ENCODE assay signal across 25 cellular contexts in the genomic region with DNA sequence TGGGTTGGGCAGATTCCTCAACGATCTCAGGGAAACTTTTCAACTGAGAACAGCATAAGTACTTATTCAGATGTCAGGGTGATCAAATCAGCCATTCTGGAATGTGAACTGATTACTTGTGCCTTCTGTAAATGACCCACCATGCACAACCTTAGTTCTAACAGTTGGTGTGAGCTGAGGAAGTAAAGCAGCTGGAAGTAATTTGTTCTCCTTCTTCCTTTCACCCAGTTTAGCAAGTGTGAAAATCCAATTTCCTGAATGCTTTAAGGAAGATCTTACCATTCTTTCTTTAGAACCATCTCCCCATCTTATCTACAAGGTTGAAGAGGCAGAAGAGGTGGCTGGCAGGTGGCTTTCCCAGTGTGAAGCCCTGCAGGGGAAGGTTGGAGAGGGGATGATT.
"Had no signal": no experiment of that assay in that cellular context is flagged by ENCODE, and none has a peak within 500 bp of the region (broad histone marks: within the 10 kb centered on the region; RNA-seq: fewer than 3 reads in every experiment).

No MANE protein-coding gene starts in this region.

- H3K9me3 ChIP-seq: ascending aorta, breast epithelium had no signal

- H3K4me3 Mint-ChIP-seq: activated CD4-positive, alpha-beta memory T cell treated with anti-CD3 and anti-CD28 coated beads, Interleukin-2, amount 10 ng/mL, durations not matched to agents 7 days and 5 days; activated CD4-positive, alpha-beta T cell treated with anti-CD3 and anti-CD28 coated beads, Interleukin-2, amount 10 ng/mL, durations not matched to agents 7 days and 5 days; activated naive CD4-positive, alpha-beta T cell treated with anti-CD3 and anti-CD28 coated beads, Interleukin-2, amount 10 ng/mL, durations not matched to agents 7 days and 5 days; activated naive CD8-positive, alpha-beta T cell treated with anti-CD3 and anti-CD28 coated beads, Interleukin-2, amount 10 ng/mL, durations not matched to agents 7 days and 5 days; activated T-cell treated with anti-CD3 and anti-CD28 coated beads, Interleukin-2, amount 50 U/mL, for 24 hours; activated T-cell treated with anti-CD3 and anti-CD28 coated beads, Interleukin-2, amount 50 U/mL, for 72 hours; brain; central memory CD8-positive, alpha-beta T cell; WTC11 had no signal

- H3K4me1 Mint-ChIP-seq: activated CD4-positive, alpha-beta memory T cell treated with anti-CD3 and anti-CD28 coated beads, Interleukin-2, amount 10 ng/mL, durations not matched to agents 7 days and 5 days; activated CD4-positive, alpha-beta T cell treated with anti-CD3 and anti-CD28 coated beads, Interleukin-2, amount 10 ng/mL, durations not matched to agents 7 days and 5 days; activated naive CD4-positive, alpha-beta T cell treated with anti-CD3 and anti-CD28 coated beads, Interleukin-2, amount 10 ng/mL, durations not matched to agents 7 days and 5 days; activated naive CD8-positive, alpha-beta T cell treated with anti-CD3 and anti-CD28 coated beads, Interleukin-2, amount 10 ng/mL, durations not matched to agents 7 days and 5 days; central memory CD8-positive, alpha-beta T cell had no signal

- H3K27ac ChIP-seq: ascending aorta, breast epithelium, cardiac muscle cell had no signal

- H3K4me1 ChIP-seq: ascending aorta, breast epithelium had no signal

- H3K27ac Mint-ChIP-seq: activated CD4-positive, alpha-beta memory T cell treated with anti-CD3 and anti-CD28 coated beads, Interleukin-2, amount 10 ng/mL, durations not matched to agents 7 days and 5 days; activated CD4-positive, alpha-beta T cell treated with anti-CD3 and anti-CD28 coated beads, Interleukin-2, amount 10 ng/mL, durations not matched to agents 7 days and 5 days; activated naive CD4-positive, alpha-beta T cell treated with anti-CD3 and anti-CD28 coated beads, Interleukin-2, amount 10 ng/mL, durations not matched to agents 7 days and 5 days; activated naive CD4-positive, alpha-beta T cell treated with anti-CD3 and anti-CD28 coated beads, Interleukin-2, amount 50 U/mL, for 72 hours; activated naive CD8-positive, alpha-beta T cell treated with anti-CD3 and anti-CD28 coated beads, Interleukin-2, amount 10 ng/mL, durations not matched to agents 7 days and 5 days; activated T-cell treated with anti-CD3 and anti-CD28 coated beads, Interleukin-2, amount 50 U/mL, for 24 hours; activated T-cell treated with anti-CD3 and anti-CD28 coated beads, Interleukin-2, amount 50 U/mL, for 72 hours; WTC11 had no signal

- H3K27me3 ChIP-seq: ascending aorta, breast epithelium, cardiac muscle cell had no signal

- H3K27me3 Mint-ChIP-seq: activated CD4-positive, alpha-beta memory T cell treated with anti-CD3 and anti-CD28 coated beads, Interleukin-2, amount 10 ng/mL, durations not matched to agents 7 days and 5 days; activated naive CD4-positive, alpha-beta T cell treated with anti-CD3 and anti-CD28 coated beads, Interleukin-2, amount 10 ng/mL, durations not matched to agents 7 days and 5 days; brain had no signal

- H3K9me3 Mint-ChIP-seq: activated CD4-positive, alpha-beta memory T cell treated with anti-CD3 and anti-CD28 coated beads, Interleukin-2, amount 10 ng/mL, durations not matched to agents 7 days and 5 days; activated CD4-positive, alpha-beta T cell treated with anti-CD3 and anti-CD28 coated beads, Interleukin-2, amount 10 ng/mL, durations not matched to agents 7 days and 5 days; activated naive CD4-positive, alpha-beta T cell treated with anti-CD3 and anti-CD28 coated beads, Interleukin-2, amount 10 ng/mL, durations not matched to agents 7 days and 5 days; activated naive CD4-positive, alpha-beta T cell treated with anti-CD3 and anti-CD28 coated beads, Interleukin-2, amount 50 U/mL, for 72 hours; activated naive CD8-positive, alpha-beta T cell treated with anti-CD3 and anti-CD28 coated beads, Interleukin-2, amount 10 ng/mL, durations not matched to agents 7 days and 5 days; activated T-cell treated with anti-CD3 and anti-CD28 coated beads, Interleukin-2, amount 50 U/mL, for 24 hours; activated T-cell treated with anti-CD3 and anti-CD28 coated beads, Interleukin-2, amount 50 U/mL, for 72 hours; central memory CD8-positive, alpha-beta T cell; WTC11 had no signal

- H3K4me3 ChIP-seq: ascending aorta, breast epithelium, cardiac muscle cell had no signal

- DNase-seq: activated CD4-positive, alpha-beta memory T cell treated with anti-CD3 and anti-CD28 coated beads, Interleukin-2, amount 10 ng/mL, durations not matched to agents 7 days and 5 days; activated CD4-positive, alpha-beta T cell treated with anti-CD3 and anti-CD28 coated beads for 1 hour; activated CD4-positive, alpha-beta T cell treated with anti-CD3 and anti-CD28 coated beads for 4 hours; activated CD4-positive, alpha-beta T cell treated with anti-CD3 and anti-CD28 coated beads, Interleukin-2, amount 10 ng/mL, durations not matched to agents 7 days and 5 days; activated CD4-positive, alpha-beta T cell treated with anti-CD3 and anti-CD28 coated beads, Interleukin-2, amount 50 U/mL, for 4 hours; activated CD8-positive, alpha-beta memory T cell treated with anti-CD3 and anti-CD28 coated beads, Interleukin-2, amount 50 U/mL, for 48 hours; activated gamma-delta T cell; activated naive CD4-positive, alpha-beta T cell; activated naive CD4-positive, alpha-beta T cell treated with anti-CD3 and anti-CD28 coated beads, Interleukin-2, amount 10 ng/mL, durations not matched to agents 7 days and 5 days; activated naive CD8-positive, alpha-beta T cell treated with anti-CD3 and anti-CD28 coated beads, Interleukin-2, amount 10 ng/mL, durations not matched to agents 7 days and 5 days; activated T-cell treated with anti-CD3 and anti-CD28 coated beads for 4 hours; activated T-cell treated with anti-CD3 and anti-CD28 coated beads, Interleukin-2, amount 50 U/mL, for 24 hours; activated T-cell treated with anti-CD3 and anti-CD28 coated beads, Interleukin-2, amount 50 U/mL, for 72 hours; cortex of kidney; effector CD8-positive, alpha-beta T cell; foreskin fibroblast; head of caudate nucleus; T-helper 2 cell had no signal

- H3K36me3 Mint-ChIP-seq: activated naive CD4-positive, alpha-beta T cell treated with anti-CD3 and anti-CD28 coated beads, Interleukin-2, amount 10 ng/mL, durations not matched to agents 7 days and 5 days; activated naive CD4-positive, alpha-beta T cell treated with anti-CD3 and anti-CD28 coated beads, Interleukin-2, amount 50 U/mL, for 72 hours; activated naive CD8-positive, alpha-beta T cell treated with anti-CD3 and anti-CD28 coated beads, Interleukin-2, amount 10 ng/mL, durations not matched to agents 7 days and 5 days; brain; WTC11 had no signal

- H3K36me3 ChIP-seq: ascending aorta, breast epithelium, cardiac muscle cell had no signal
